Comparison of ENCODE assay signal across 25 cellular contexts in the genomic region with DNA sequence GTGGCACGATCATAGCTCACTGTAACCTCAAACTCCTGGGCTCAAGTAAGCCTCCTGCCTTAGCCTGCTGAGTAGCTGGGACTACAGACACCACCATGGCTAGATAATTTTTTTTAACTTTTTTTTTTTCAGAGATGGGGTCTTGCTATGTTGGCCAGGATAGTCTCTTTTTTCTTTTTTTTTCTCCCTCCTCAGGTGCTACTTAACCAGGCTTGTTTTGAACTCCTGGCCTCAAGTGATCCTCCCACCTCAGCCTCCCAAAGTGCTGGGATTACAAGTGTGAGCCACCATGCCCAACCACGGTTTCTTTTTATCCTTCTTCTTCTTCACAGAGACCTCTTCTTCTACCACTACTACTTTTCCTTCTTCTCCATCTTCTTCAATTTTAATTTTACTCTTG. TPM values are rescaled to one million over a fixed set of nuclear protein-coding genes. Genes with fewer than 3 reads are reported as not detected.
DNase-seq lines count a peak whose midpoint lies in the region; ATAC-seq and TF ChIP-seq lines count a peak whose summit lies in the region.
"Had no signal": no experiment of that assay in that cellular context is flagged by ENCODE, and none has a peak within 500 bp of the region (broad histone marks: within the 10 kb centered on the region; RNA-seq: fewer than 3 reads in every experiment).

No MANE protein-coding gene starts in this region.

- no peak overlapping the region for H3K4me3 ChIP-seq in gastrocnemius medialis
- H3K4me3 ChIP-seq in colonic mucosa = no peak overlapping the region
- H3K4me3 ChIP-seq: BLaER1, GM12878, GM23248, HAP-1, Peyer's patch had no signal

- POLR2A ChIA-PET in HEK293T (lab: Yijun Ruan, JAX) = no interaction called here

- no peaks in the 10 kb centered on the region for H3K27me3 Mint-ChIP-seq in activated CD8-positive, alpha-beta memory T cell treated with anti-CD3 and anti-CD28 coated beads, Interleukin-2, amount 10 ng/mL, durations not matched to agents 7 days and 5 days
- no peaks in the 10 kb centered on the region for H3K27me3 Mint-ChIP-seq in chondrocyte (ENCODE audit: low read depth)
- H3K27me3 Mint-ChIP-seq: CD4-positive, alpha-beta memory T cell had no signal

- intact Hi-C loops in gastrocnemius medialis (cut with DNase I; ENCODE audit: low total_unique reads) = no loop called here
- intact Hi-C loops in colonic mucosa (cut with DNase I) = no loop called here

- TF ChIP-seq CTCF in chondrocyte (IDR thresholded peaks at IDR 0.05) (no peak), gastrocnemius medialis (IDR thresholded peaks at IDR 0.05 in 4 of 5, conservative IDR thresholded peaks at IDR 0.05 in 1 of 5) (no peak), colonic mucosa (IDR thresholded peaks at IDR 0.05) (no peak), GM10266 (IDR thresholded peaks at IDR 0.05; ENCODE audit: control insufficient read depth, insufficient read depth, low read depth, missing control alignments) (no peak)

- H3K4me1 Mint-ChIP-seq in activated CD8-positive, alpha-beta memory T cell treated with anti-CD3 and anti-CD28 coated beads, Interleukin-2, amount 10 ng/mL, durations not matched to agents 7 days and 5 days = peaks cover 6% of the 10 kb centered on the region
- peaks cover 56% of the 10 kb centered on the region for H3K4me1 Mint-ChIP-seq in chondrocyte (ENCODE audit: low read depth)

- no peak overlapping the region for H3K4me3 Mint-ChIP-seq in activated CD8-positive, alpha-beta memory T cell treated with anti-CD3 and anti-CD28 coated beads, Interleukin-2, amount 10 ng/mL, durations not matched to agents 7 days and 5 days
- no peak overlapping the region for H3K4me3 Mint-ChIP-seq in chondrocyte (ENCODE audit: unreplicated experiment)
- H3K4me3 Mint-ChIP-seq: CD4-positive, alpha-beta memory T cell had no signal

- H3K27ac ChIP-seq in gastrocnemius medialis = peak overlapping the region; percentile 61 to 81 (median 75)
- no peak overlapping the region for H3K27ac ChIP-seq in colonic mucosa
- H3K27ac ChIP-seq: BLaER1, HL-60 had no signal

- in situ Hi-C loops in gastrocnemius medialis (cut with MboI; ENCODE audit: low sequenced_read_pairs in 4 of 4) = loop anchor here in 1 of 4 donors (10.0 kb wide), 1 partner anchor 55 kb away; the partner anchor contains the start of gene MAP4

- H3K9me3 ChIP-seq in gastrocnemius medialis = no peaks in the 10 kb centered on the region
- H3K9me3 ChIP-seq in colonic mucosa = no peaks in the 10 kb centered on the region
- H3K9me3 ChIP-seq: HAP-1, Peyer's patch had no signal

- H3K36me3 Mint-ChIP-seq in activated CD8-positive, alpha-beta memory T cell treated with anti-CD3 and anti-CD28 coated beads, Interleukin-2, amount 10 ng/mL, durations not matched to agents 7 days and 5 days = peaks cover 20% of the 10 kb centered on the region
- peaks cover 2% of the 10 kb centered on the region for H3K36me3 Mint-ChIP-seq in chondrocyte (ENCODE audit: low read depth)

- H3K36me3 ChIP-seq in gastrocnemius medialis = no peaks in the 10 kb centered on the region
- H3K36me3 ChIP-seq in colonic mucosa = no peaks in the 10 kb centered on the region
- H3K36me3 ChIP-seq: Peyer's patch had no signal

- H3K9ac ChIP-seq in colonic mucosa (ENCODE audit: low read depth in 2 of 2, low read length in 2 of 2) = no peak overlapping the region
- H3K9ac ChIP-seq: BLaER1, GM23248 had no signal

- peak overlapping the region; percentile 54 for H3K27ac Mint-ChIP-seq in activated CD8-positive, alpha-beta memory T cell treated with anti-CD3 and anti-CD28 coated beads, Interleukin-2, amount 10 ng/mL, durations not matched to agents 7 days and 5 days
- peak overlapping the region; percentile 82 for H3K27ac Mint-ChIP-seq in chondrocyte (ENCODE audit: unreplicated experiment)

- H3K9me3 Mint-ChIP-seq in activated CD8-positive, alpha-beta memory T cell treated with anti-CD3 and anti-CD28 coated beads, Interleukin-2, amount 10 ng/mL, durations not matched to agents 7 days and 5 days (ENCODE audit: low read depth) = no peaks in the 10 kb centered on the region
- no peaks in the 10 kb centered on the region for H3K9me3 Mint-ChIP-seq in chondrocyte (ENCODE audit: low read depth)
- H3K9me3 Mint-ChIP-seq: CD4-positive, alpha-beta memory T cell had no signal

- peaks cover 59 to 63% of the 10 kb centered on the region in 2 donors for H3K4me1 ChIP-seq in gastrocnemius medialis
- H3K4me1 ChIP-seq in colonic mucosa = no peaks in the 10 kb centered on the region

- H3K27me3 ChIP-seq in gastrocnemius medialis (no peaks in the 10 kb centered on the region), colonic mucosa (no peaks in the 10 kb centered on the region)
- H3K27me3 ChIP-seq: BLaER1, Peyer's patch had no signal

- CTCF ChIA-PET in activated CD8-positive, alpha-beta memory T cell treated with anti-CD3 and anti-CD28 coated beads, Interleukin-2, amount 10 ng/mL, durations not matched to agents 7 days and 5 days (lab: Charles Lee) = no interaction called here
- CTCF ChIA-PET in HEK293T (lab: Yijun Ruan, JAX) = interaction anchor here (0.7 kb wide), 1 partner anchor 17 kb away, joined by 4 read pairs; no protein-coding TSS in a partner anchor

- TF ChIP-seq POLR2A in gastrocnemius medialis (IDR thresholded peaks at IDR 0.05) = no peak

- no peak for ATAC-seq in activated CD8-positive, alpha-beta memory T cell treated with anti-CD3 and anti-CD28 coated beads, Interleukin-2, amount 10 ng/mL, durations not matched to agents 7 days and 5 days
- ATAC-seq in gastrocnemius medialis (no peak), HG03039 (IDR thresholded peaks at IDR 0.05; ENCODE audit: unreplicated experiment) (no peak)
- ATAC-seq: GM12878 had no signal

- DNase-seq in activated CD8-positive, alpha-beta memory T cell treated with anti-CD3 and anti-CD28 coated beads, Interleukin-2, amount 10 ng/mL, durations not matched to agents 7 days and 5 days = no peak
- no peak for DNase-seq in activated CD8-positive, alpha-beta memory T cell treated with anti-CD3 and anti-CD28 coated beads, Interleukin-2, amount 50 U/mL, for 4 hours
- no peak for DNase-seq in HEK293T (ENCODE audit: extremely low spot score)
- no peak for DNase-seq in chondrocyte (ENCODE audit: low spot score)
- DNase-seq in gastrocnemius medialis = no peak
- no peak for DNase-seq in colonic mucosa
- no peak for DNase-seq in GM10266 (ENCODE audit: extremely low spot score)
- DNase-seq: Calu3; CD4-positive, alpha-beta memory T cell; GF-D8; GM23248; IMR-90; Kasumi-1; MM.1S; NCI-H1092; NCI-H1436 treated with DMSO at 0.1 percent for 48 hours; NCI-H2029; NCI-H345; NCI-H526; Peyer's patch had no signal

TF ChIP-seq in HEK293T, 16 proteins besides CTCF, POLR2A, EP300 and RAD21:
- TF ChIP-seq FOXK2 (IDR thresholded peaks at IDR 0.05) = no peak
- TF ChIP-seq ZNF384 (IDR thresholded peaks at IDR 0.05) = peak; percentile 73
- no peak for TF ChIP-seq LEF1 (IDR thresholded peaks at IDR 0.05; ENCODE audit: borderline replicate concordance)
- TF ChIP-seq SP1 (IDR thresholded peaks at IDR 0.05) = no peak
- TF ChIP-seq ARNT (IDR thresholded peaks at IDR 0.05) = no peak

RNA-seq across cellular contexts. Expression of gene MAP4, which starts 53.8 kb away (rescaled TPM):
- total RNA-seq in activated CD8-positive, alpha-beta memory T cell treated with anti-CD3 and anti-CD28 coated beads, Interleukin-2, amount 10 ng/mL, durations not matched to agents 7 days and 5 days = 100 to 1,000 TPM; 126 to 131 TPM
- total RNA-seq in chondrocyte = 376 to 414 TPM (median 401 TPM) in 3 replicates
- 100 to 1,000 TPM; 597 to 976 (median 687) TPM for total RNA-seq in gastrocnemius medialis
- 100 to 1,000 TPM; 117 to 132 TPM for total RNA-seq in colonic mucosa
